In the genomic region with DNA sequence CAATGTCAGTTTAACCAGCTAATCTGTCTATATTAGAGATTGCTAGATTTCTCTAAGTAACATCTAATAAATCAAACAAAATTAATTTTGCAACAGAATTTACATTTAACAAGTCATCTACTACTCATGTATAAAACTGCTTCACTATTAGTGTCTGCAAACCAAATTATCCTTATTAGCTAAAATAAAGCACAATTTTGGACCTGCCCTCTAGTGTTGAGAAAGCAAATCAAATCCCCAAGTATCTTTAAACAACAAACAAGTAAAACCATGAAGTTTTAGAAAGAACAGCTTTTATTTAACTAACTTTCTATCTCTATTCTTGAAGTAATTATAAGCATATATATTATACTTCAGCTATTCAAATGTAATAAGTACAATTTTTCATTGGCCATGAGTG, we compare ENCODE assay signal across 10 cellular contexts.
A peak's percentile ranks its signal among the peaks of the same experiment; 100 is the strongest.
DNase-seq lines count a peak whose midpoint lies in the region; ATAC-seq and TF ChIP-seq lines count a peak whose summit lies in the region.
"Had no signal": no experiment of that assay in that cellular context is flagged by ENCODE, and none has a peak within 500 bp of the region (broad histone marks: within the 10 kb centered on the region; RNA-seq: fewer than 3 reads in every experiment).

No MANE protein-coding gene starts in this region.

- DNase-seq in left ventricle myocardium inferior, result no peak
- DNase-seq in left ventricle myocardium superior, result no peak
- no peak for DNase-seq in RWPE2 (ENCODE audit: low spot score)
- peak; percentile 38 for DNase-seq in fibroblast of villous mesenchyme (ENCODE audit: low read depth)
- DNase-seq in upper lobe of right lung, result no peak
- DNase-seq in activated CD8-positive, alpha-beta memory T cell treated with anti-CD3 and anti-CD28 coated beads, Interleukin-2, amount 10 ng/mL, durations not matched to agents 7 days and 5 days, result no peak
- no peak for DNase-seq in stimulated activated naive CD4-positive, alpha-beta T cell treated with Interleukin-2 at 50 U/mL for 16 hours (lab: John Stamatoyannopoulos, UW)
- DNase-seq: SHP77 treated with DMSO at 0.1 percent for 48 hours had no signal

- TF ChIP-seq CTCF in left ventricle myocardium inferior (IDR thresholded peaks at IDR 0.05; ENCODE audit: borderline replicate concordance) (peak; percentile 59), RWPE2 (IDR thresholded peaks at IDR 0.05; ENCODE audit: poor library complexity, severe bottlenecking) (peak; percentile 71), fibroblast of villous mesenchyme (IDR thresholded peaks at IDR 0.05; ENCODE audit: insufficient read depth, low read depth, low read length) (peak; percentile 54), upper lobe of right lung (IDR thresholded peaks at IDR 0.05) (peak; percentile 44)

- no peaks in the 10 kb centered on the region for H3K9me3 ChIP-seq in left ventricle myocardium inferior (replicated peaks)
- no peaks in the 10 kb centered on the region for H3K9me3 ChIP-seq in RWPE2 (ENCODE audit: severe bottlenecking)
- H3K9me3 ChIP-seq in upper lobe of right lung, result no peaks in the 10 kb centered on the region
- H3K9me3 ChIP-seq: neutrophil had no signal

- ATAC-seq in left ventricle myocardium superior (no peak), RWPE2 (ENCODE audit: low read depth) (no peak), upper lobe of right lung (no peak), GM18873 (IDR thresholded peaks at IDR 0.05; ENCODE audit: low FRiP score, unreplicated experiment) (no peak)
- ATAC-seq in activated CD8-positive, alpha-beta memory T cell treated with anti-CD3 and anti-CD28 coated beads, Interleukin-2, amount 10 ng/mL, durations not matched to agents 7 days and 5 days, result no peak

- no peak overlapping the region for H3K27ac Mint-ChIP-seq in activated CD8-positive, alpha-beta memory T cell treated with anti-CD3 and anti-CD28 coated beads, Interleukin-2, amount 10 ng/mL, durations not matched to agents 7 days and 5 days

- H3K4me1 Mint-ChIP-seq in activated CD8-positive, alpha-beta memory T cell treated with anti-CD3 and anti-CD28 coated beads, Interleukin-2, amount 10 ng/mL, durations not matched to agents 7 days and 5 days, result no peaks in the 10 kb centered on the region

- intact Hi-C loops in left ventricle myocardium inferior (cut with micrococcal nuclease), result no loop called here
- intact Hi-C loops in left ventricle myocardium superior (cut with micrococcal nuclease), result no loop called here
- intact Hi-C loops in upper lobe of right lung (cut with DNase I), result no loop called here

- H3K36me3 ChIP-seq in left ventricle myocardium inferior, result peaks cover 8% of the 10 kb centered on the region
- H3K36me3 ChIP-seq in RWPE2 (ENCODE audit: low read depth), result peaks cover 46% of the 10 kb centered on the region
- H3K36me3 ChIP-seq in upper lobe of right lung, result no peaks in the 10 kb centered on the region

- H3K4me3 ChIP-seq in left ventricle myocardium inferior, result no peak overlapping the region
- H3K4me3 ChIP-seq in RWPE2 (ENCODE audit: severe bottlenecking), result no peak overlapping the region
- H3K4me3 ChIP-seq in fibroblast of villous mesenchyme (ENCODE audit: low read depth, low read length), result no peak overlapping the region
- H3K4me3 ChIP-seq in upper lobe of right lung, result no peak overlapping the region

- CTCF ChIA-PET in activated CD8-positive, alpha-beta memory T cell treated with anti-CD3 and anti-CD28 coated beads, Interleukin-2, amount 10 ng/mL, durations not matched to agents 7 days and 5 days (lab: Charles Lee), result interaction anchor here (1.0 kb wide), 1 partner anchor 14 kb away, joined by 3 read pairs; no protein-coding TSS in a partner anchor

- H3K9me3 Mint-ChIP-seq in activated CD8-positive, alpha-beta memory T cell treated with anti-CD3 and anti-CD28 coated beads, Interleukin-2, amount 10 ng/mL, durations not matched to agents 7 days and 5 days (ENCODE audit: low read depth), result no peaks in the 10 kb centered on the region

- no peak overlapping the region for H3K4me3 Mint-ChIP-seq in activated CD8-positive, alpha-beta memory T cell treated with anti-CD3 and anti-CD28 coated beads, Interleukin-2, amount 10 ng/mL, durations not matched to agents 7 days and 5 days

- no peaks in the 10 kb centered on the region for H3K4me1 ChIP-seq in left ventricle myocardium inferior
- H3K4me1 ChIP-seq in RWPE2 (ENCODE audit: insufficient read depth, poor library complexity, severe bottlenecking), result no peaks in the 10 kb centered on the region
- no peaks in the 10 kb centered on the region for H3K4me1 ChIP-seq in upper lobe of right lung

- peaks cover 10% of the 10 kb centered on the region for H3K36me3 Mint-ChIP-seq in activated CD8-positive, alpha-beta memory T cell treated with anti-CD3 and anti-CD28 coated beads, Interleukin-2, amount 10 ng/mL, durations not matched to agents 7 days and 5 days

- H3K27ac ChIP-seq in left ventricle myocardium inferior (replicated peaks) (no peak overlapping the region), RWPE2 (ENCODE audit: poor library complexity, severe bottlenecking) (no peak overlapping the region), upper lobe of right lung (no peak overlapping the region)
- H3K27ac ChIP-seq: neutrophil had no signal

- no peaks in the 10 kb centered on the region for H3K27me3 ChIP-seq in left ventricle myocardium inferior (ENCODE audit: low read depth)
- no peaks in the 10 kb centered on the region for H3K27me3 ChIP-seq in RWPE2 (ENCODE audit: insufficient read depth, poor library complexity, severe bottlenecking)
- H3K27me3 ChIP-seq in upper lobe of right lung, result no peaks in the 10 kb centered on the region
- H3K27me3 ChIP-seq: neutrophil had no signal

- H3K27me3 Mint-ChIP-seq in activated CD8-positive, alpha-beta memory T cell treated with anti-CD3 and anti-CD28 coated beads, Interleukin-2, amount 10 ng/mL, durations not matched to agents 7 days and 5 days, result no peaks in the 10 kb centered on the region
